ENCODE assay signal across 13 cellular contexts in genomic region chr4:41160010-41160789, GRCh38. TPM values are rescaled to one million over a fixed set of nuclear protein-coding genes. Genes with fewer than 3 reads are reported as not detected.
DNase-seq lines count a peak whose midpoint lies in the region; ATAC-seq and TF ChIP-seq lines count a peak whose summit lies in the region.
"Had no signal": no experiment of that assay in that cellular context is flagged by ENCODE, and none has a peak within 500 bp of the region (broad histone marks: within the 10 kb centered on the region; RNA-seq: fewer than 3 reads in every experiment).

No MANE protein-coding gene starts in this region.

- H3K27ac ChIP-seq in GM23338 (ENCODE audit: low read depth) (no peak overlapping the region), gastrocnemius medialis (peak overlapping the region in 3 of 4 donors; percentile 21 to 23 (median 22)), tibial artery (peak overlapping the region in 1 of 2 donors; percentile 21)

- H4K20me1 ChIP-seq in GM23338 (replicated peaks; ENCODE audit: insufficient read depth), result no peaks in the 10 kb centered on the region; the same call in 1 of the 2 replicates

- ATAC-seq in GM23338 (peak; percentile 45), gastrocnemius medialis (no peak)

- no peaks in the 10 kb centered on the region for H3K27me3 ChIP-seq in GM23338 (ENCODE audit: insufficient read depth)
- H3K27me3 ChIP-seq in gastrocnemius medialis, result no peaks in the 10 kb centered on the region
- no peaks in the 10 kb centered on the region for H3K27me3 ChIP-seq in tibial artery

- TF ChIP-seq CTCF in GM23338 (conservative IDR thresholded peaks at IDR 0.05; ENCODE audit: low read depth in 2 of 2) (no peak), fibroblast of pulmonary artery (IDR thresholded peaks at IDR 0.05; ENCODE audit: low read length, missing control alignments) (no peak), gastrocnemius medialis (IDR thresholded peaks at IDR 0.05 in 4 of 5, conservative IDR thresholded peaks at IDR 0.05 in 1 of 5) (no peak), tibial artery (IDR thresholded peaks at IDR 0.05) (no peak)

- H3K27me3 Mint-ChIP-seq in GM23338 (ENCODE audit: insufficient read depth, low read depth, poor library complexity), result no peaks in the 10 kb centered on the region

- H3K9me3 ChIP-seq in gastrocnemius medialis, result no peaks in the 10 kb centered on the region
- no peaks in the 10 kb centered on the region for H3K9me3 ChIP-seq in tibial artery

- in situ Hi-C loops in gastrocnemius medialis (cut with MboI; ENCODE audit: low sequenced_read_pairs in 4 of 4), result no loop called here

- H2AFZ ChIP-seq in GM23338, result no peak overlapping the region

- H3K4me1 ChIP-seq in GM23338 (ENCODE audit: insufficient read depth) (no peaks in the 10 kb centered on the region), gastrocnemius medialis (peaks cover 2 to 9% of the 10 kb centered on the region in 2 donors), tibial artery (peaks cover 0 to 63% (median 26%) of the 10 kb centered on the region in 4 donors)

- no peaks in the 10 kb centered on the region for H3F3A ChIP-seq in GM23338 (replicated peaks; ENCODE audit: low read depth)

- H3K4me3 ChIP-seq in GM23338, result no peak overlapping the region
- no peak overlapping the region for H3K4me3 ChIP-seq in fibroblast of pulmonary artery (replicated peaks; ENCODE audit: low read depth, low read length)
- no peak overlapping the region for H3K4me3 ChIP-seq in gastrocnemius medialis
- no peak overlapping the region for H3K4me3 ChIP-seq in tibial artery

- peaks cover 43% of the 10 kb centered on the region for H3K79me2 ChIP-seq in GM23338 (replicated peaks; ENCODE audit: insufficient read depth)

- no peak overlapping the region for H3K4me3 Mint-ChIP-seq in GM23338
- H3K4me3 Mint-ChIP-seq: nephron had no signal

- H3K4me1 Mint-ChIP-seq in GM23338, result peaks cover 15% of the 10 kb centered on the region

- H3K36me3 ChIP-seq in GM23338 (ENCODE audit: insufficient read depth), result no peaks in the 10 kb centered on the region
- no peaks in the 10 kb centered on the region for H3K36me3 ChIP-seq in gastrocnemius medialis
- no peaks in the 10 kb centered on the region for H3K36me3 ChIP-seq in tibial artery

- no peak for TF ChIP-seq POLR2A in gastrocnemius medialis (IDR thresholded peaks at IDR 0.05)

- no peaks in the 10 kb centered on the region; the same call in 2 of the 3 replicates for H3K9me3 Mint-ChIP-seq in GM23338
- H3K9me3 Mint-ChIP-seq: nephron had no signal

- no peak overlapping the region for H3K4me2 ChIP-seq in GM23338

- H3K27ac Mint-ChIP-seq in GM23338, result no peak overlapping the region

- H3K9me2 ChIP-seq in GM23338 (ENCODE audit: insufficient read depth), result no peaks in the 10 kb centered on the region

- DNase-seq in GM23338 (ENCODE audit: low spot score) (no peak), SW 1271 (lab: John Stamatoyannopoulos, UW) (peak; percentile 97 to 99), fibroblast of pulmonary artery (ENCODE audit: low read depth) (peak; percentile 91), gastrocnemius medialis (no peak), tibial artery (no peak), NCI-H2107 (lab: John Stamatoyannopoulos, UW) (no peak), germinal center (ENCODE audit: low spot score) (no peak)
- DNase-seq in stimulated activated CD4-positive, alpha-beta T cell treated with anti-CD3 and anti-CD28 coated beads, Interleukin-15, amount 100 ng/mL, for 24 hours, result no peak
- DNase-seq: activated CD8-positive, alpha-beta memory T cell treated with anti-CD3 and anti-CD28 coated beads for 24 hours; anterior cingulate cortex; hippocampal formation; NCI-H345 had no signal

- H3K36me3 Mint-ChIP-seq in GM23338 (ENCODE audit: low read depth), result no peaks in the 10 kb centered on the region

- intact Hi-C loops in gastrocnemius medialis (cut with DNase I; ENCODE audit: low total_unique reads) (no loop called here), tibial artery (cut with DNase I; ENCODE audit: low total_unique reads) (no loop called here)

TF ChIP-seq in GM23338, 12 proteins besides CTCF, POLR2A, EP300 and RAD21 (continues in another document):
- TF ChIP-seq ETS1 (IDR thresholded peaks at IDR 0.05), result no peak
- TF ChIP-seq CREB1 (CRISPR knock-in tag; IDR thresholded peaks at IDR 0.05; ENCODE audit: low read depth), result no peak
- TF ChIP-seq EZH2 (IDR thresholded peaks at IDR 0.05; ENCODE audit: low read depth, unreplicated experiment), result no peak
- TF ChIP-seq EZH2phosphoT487 (IDR thresholded peaks at IDR 0.05; ENCODE audit: unreplicated experiment), result no peak
- TF ChIP-seq ZNF462 (CRISPR knock-in tag; IDR thresholded peaks at IDR 0.05), result no peak
- TF ChIP-seq ZNF331 (CRISPR knock-in tag; IDR thresholded peaks at IDR 0.05; ENCODE audit: low read depth), result no peak
- TF ChIP-seq POLR2AphosphoS5 (IDR thresholded peaks at IDR 0.05; ENCODE audit: low read depth), result no peak
- TF ChIP-seq STAT1 (IDR thresholded peaks at IDR 0.05; ENCODE audit: unreplicated experiment), result no peak

RNA-seq across cellular contexts. Expression of gene APBB2, which starts 54.1 kb away (rescaled TPM):
- 56.4 and 74.8 TPM in 2 replicates for total RNA-seq in GM23338 (2014; rRNA removed; shearing (Covaris generic))
- polyA plus RNA-seq in GM23338 (2016; fragmentation: Nextera tagmentation; extraction: Ambion mirVana), result 34.1 and 35.8 TPM in 2 replicates
- total RNA-seq in gastrocnemius medialis, result 10 to 100 TPM; 14.3 to 20.5 (median 14.5) TPM

Comparison
In these comparisons a context has a peak if more than half of its experiments do, and no peak if none do; other contexts are left out.
1. DNase-seq: peak in SW 1271 (2 of 2) and fibroblast of pulmonary artery (single experiment); none in GM23338 (single experiment), gastrocnemius medialis (0 of 2), tibial artery (0 of 2), NCI-H2107 (single experiment), germinal center (single experiment) and stimulated activated CD4-positive, alpha-beta T cell treated with anti-CD3 and anti-CD28 coated beads, Interleukin-15, amount 100 ng/mL, for 24 hours (single experiment).